Comparison of ENCODE assay signal across 26 cellular contexts in genomic region chr19:16360738-16361137, GRCh38. TPM values are rescaled to one million over a fixed set of nuclear protein-coding genes. Genes with fewer than 3 reads are reported as not detected.
DNase-seq lines count a peak whose midpoint lies in the region; ATAC-seq and TF ChIP-seq lines count a peak whose summit lies in the region.
"Had no signal": no experiment of that assay in that cellular context is flagged by ENCODE, and none has a peak within 500 bp of the region (broad histone marks: within the 10 kb centered on the region; RNA-seq: fewer than 3 reads in every experiment).

No MANE protein-coding gene starts in this region.

- H3K9me3 ChIP-seq in T-helper 17 cell (ENCODE audit: control insufficient read depth, low read length, poor library complexity, severe bottlenecking): no peaks in the 10 kb centered on the region
- no peaks in the 10 kb centered on the region for H3K9me3 ChIP-seq in mesenchymal stem cell (ENCODE audit: control insufficient read depth, low read length)
- H3K9me3 ChIP-seq: ascending aorta, right lobe of liver had no signal

- H3K27ac Mint-ChIP-seq in activated naive CD8-positive, alpha-beta T cell treated with anti-CD3 and anti-CD28 coated beads, Interleukin-2, amount 10 ng/mL, durations not matched to agents 7 days and 5 days: peak overlapping the region; percentile 70
- no peak overlapping the region for H3K27ac Mint-ChIP-seq in activated naive CD8-positive, alpha-beta T cell treated with anti-CD3 and anti-CD28 coated beads, Interleukin-2, amount 50 U/mL, for 24 hours
- H3K27ac Mint-ChIP-seq in T-helper 17 cell: no peak overlapping the region
- no peak overlapping the region for H3K27ac Mint-ChIP-seq in Calu3 (ENCODE audit: unreplicated experiment)

- no peak overlapping the region for H2BK15ac ChIP-seq in mesenchymal stem cell (ENCODE audit: low read depth, poor library complexity, severe bottlenecking)

- peaks cover 12% of the 10 kb centered on the region for H3K79me1 ChIP-seq in mesenchymal stem cell (replicated peaks; ENCODE audit: low read length, poor library complexity, severe bottlenecking)

- H3K4me2 ChIP-seq in mesenchymal stem cell (ENCODE audit: low read length, poor library complexity, severe bottlenecking): no peak overlapping the region
- H3K4me2 ChIP-seq: hepatocyte had no signal

- peaks cover 48% of the 10 kb centered on the region for H3K4me1 Mint-ChIP-seq in activated naive CD8-positive, alpha-beta T cell treated with anti-CD3 and anti-CD28 coated beads, Interleukin-2, amount 10 ng/mL, durations not matched to agents 7 days and 5 days
- H3K4me1 Mint-ChIP-seq in activated naive CD8-positive, alpha-beta T cell treated with anti-CD3 and anti-CD28 coated beads, Interleukin-2, amount 50 U/mL, for 24 hours: peaks cover 73% of the 10 kb centered on the region
- H3K4me1 Mint-ChIP-seq in T-helper 17 cell (peaks cover 59% of the 10 kb centered on the region), Calu3 (ENCODE audit: low read depth, unreplicated experiment) (peaks cover 12% of the 10 kb centered on the region)

- no peak overlapping the region for H2AFZ ChIP-seq in mesenchymal stem cell (ENCODE audit: low read depth, low read length)
- H2AFZ ChIP-seq: hepatocyte had no signal

- H3K14ac ChIP-seq in mesenchymal stem cell (ENCODE audit: low read length in 2 of 2): no peak overlapping the region

- no peak overlapping the region for H3K4ac ChIP-seq in mesenchymal stem cell (ENCODE audit: low read depth in 1 of 2, low read length in 2 of 2)

- H3K4me3 ChIP-seq in mesenchymal stem cell (ENCODE audit: insufficient read depth in 1 of 2, low read depth in 1 of 2, low read length in 2 of 2): peak overlapping the region in 1 of 2 experiments; percentile 36
- H3K4me3 ChIP-seq: ascending aorta, coronary artery, hepatocyte, right lobe of liver had no signal

- peaks cover 6% of the 10 kb centered on the region for H3K4me1 ChIP-seq in mesenchymal stem cell (ENCODE audit: control insufficient read depth, insufficient read depth, low read depth, low read length)
- H3K4me1 ChIP-seq: ascending aorta had no signal

- intact Hi-C loops in Calu3 (cut with micrococcal nuclease; ENCODE audit: unreplicated experiment): no loop called here

- no TSS peak for BruUV-seq in Calu3 (replicated peaks; lab: Mats Ljungman, UMichigan)

- no peak overlapping the region for H2AK5ac ChIP-seq in mesenchymal stem cell (ENCODE audit: low read length, severe bottlenecking)

- no peak for DNase-seq in activated naive CD8-positive, alpha-beta T cell treated with anti-CD3 and anti-CD28 coated beads, Interleukin-2, amount 10 ng/mL, durations not matched to agents 7 days and 5 days
- no peak for DNase-seq in activated naive CD8-positive, alpha-beta T cell treated with anti-CD3 and anti-CD28 coated beads, Interleukin-2, amount 50 U/mL, for 24 hours
- DNase-seq in T-helper 17 cell (no peak), mesenchymal stem cell (no peak), Kasumi-1 (lab: John Stamatoyannopoulos, UW) (no peak), hypothalamus (lab: John Stamatoyannopoulos, UW) (no peak), Calu3 (no peak)
- DNase-seq: activated CD4-positive, CD25-positive, alpha-beta regulatory T cell; activated naive CD4-positive, alpha-beta T cell treated with Interleukin-2 at 50 U/mL for 16 hours; activated T-cell treated with anti-CD3 and anti-CD28 coated beads, Interleukin-2, amount 50 U/mL, for 4 hours; C1 segment of cervical spinal cord; foreskin keratinocyte; left colon; NCI-H1092 treated with DMSO at 0.1 percent for 48 hours; NCI-H187; NCI-H2171; NCI-H510A treated with DMSO at 0.1 percent for 48 hours; posterior cingulate gyrus; right lobe of liver; stimulated activated CD4-positive, alpha-beta T cell treated with anti-CD3 and anti-CD28 coated beads, Interleukin-12 subunit alpha, Interleukin-12 subunit beta, amount 100 ng/mL, for 4 hours; stimulated activated CD4-positive, alpha-beta T cell treated with anti-CD3 and anti-CD28 coated beads, Interleukin-4, amount 100 ng/mL, for 1 hour had no signal

- no peaks in the 10 kb centered on the region for H3K9me3 Mint-ChIP-seq in activated naive CD8-positive, alpha-beta T cell treated with anti-CD3 and anti-CD28 coated beads, Interleukin-2, amount 10 ng/mL, durations not matched to agents 7 days and 5 days
- H3K9me3 Mint-ChIP-seq in activated naive CD8-positive, alpha-beta T cell treated with anti-CD3 and anti-CD28 coated beads, Interleukin-2, amount 50 U/mL, for 24 hours: no peaks in the 10 kb centered on the region
- no peaks in the 10 kb centered on the region for H3K9me3 Mint-ChIP-seq in Calu3 (ENCODE audit: low read depth, unreplicated experiment)
- H3K9me3 Mint-ChIP-seq: activated T-cell treated with anti-CD3 and anti-CD28 coated beads, Interleukin-2, amount 50 U/mL, for 4 hours had no signal

- H2BK5ac ChIP-seq in mesenchymal stem cell (ENCODE audit: low read depth, low read length, poor library complexity, severe bottlenecking): no peak overlapping the region

- peaks cover 23% of the 10 kb centered on the region for H3K36me3 Mint-ChIP-seq in activated naive CD8-positive, alpha-beta T cell treated with anti-CD3 and anti-CD28 coated beads, Interleukin-2, amount 10 ng/mL, durations not matched to agents 7 days and 5 days
- peaks cover 14% of the 10 kb centered on the region for H3K36me3 Mint-ChIP-seq in activated naive CD8-positive, alpha-beta T cell treated with anti-CD3 and anti-CD28 coated beads, Interleukin-2, amount 50 U/mL, for 24 hours (ENCODE audit: low read depth)
- H3K36me3 Mint-ChIP-seq in T-helper 17 cell (ENCODE audit: low read depth) (no peaks in the 10 kb centered on the region), Calu3 (ENCODE audit: insufficient read depth, unreplicated experiment) (peaks cover 11% of the 10 kb centered on the region)

- no peak overlapping the region for H4K91ac ChIP-seq in mesenchymal stem cell (ENCODE audit: low read length)

- no peak overlapping the region for H2BK12ac ChIP-seq in mesenchymal stem cell (ENCODE audit: low read length in 2 of 2)

- POLR2A ChIA-PET in activated naive CD8-positive, alpha-beta T cell treated with anti-CD3 and anti-CD28 coated beads, Interleukin-2, amount 10 ng/mL, durations not matched to agents 7 days and 5 days (lab: Charles Lee): interaction anchor here (0.8 to 19.3 kb wide), 5 partner anchors 10 to 216 kb away, joined by 4 to 532 read pairs (median 8); partner anchors contain the start of gene KLF2

- H3K9ac ChIP-seq in mesenchymal stem cell (ENCODE audit: low read length): peak overlapping the region; percentile 19

- no peak overlapping the region for H3K18ac ChIP-seq in mesenchymal stem cell (ENCODE audit: low read depth in 1 of 2, low read length in 2 of 2)

- 91% methylated on average over 10 of the region's 10 CpGs for WGBS in mesenchymal stem cell

- TF ChIP-seq CTCF in Calu3 (IDR thresholded peaks at IDR 0.05; ENCODE audit: unreplicated experiment): no peak

- H3K27me3 ChIP-seq in mesenchymal stem cell (ENCODE audit: control insufficient read depth in 1 of 2, insufficient read depth in 1 of 2, low read length in 2 of 2): no peaks in the 10 kb centered on the region
- H3K27me3 ChIP-seq: ascending aorta, foreskin keratinocyte, hepatocyte, right lobe of liver had no signal

- H3K4me3 Mint-ChIP-seq in activated naive CD8-positive, alpha-beta T cell treated with anti-CD3 and anti-CD28 coated beads, Interleukin-2, amount 10 ng/mL, durations not matched to agents 7 days and 5 days: peak overlapping the region; percentile 57
- no peak overlapping the region for H3K4me3 Mint-ChIP-seq in activated naive CD8-positive, alpha-beta T cell treated with anti-CD3 and anti-CD28 coated beads, Interleukin-2, amount 50 U/mL, for 24 hours
- H3K4me3 Mint-ChIP-seq in T-helper 17 cell (peak overlapping the region; percentile 83), Calu3 (ENCODE audit: low read depth, unreplicated experiment) (no peak overlapping the region)

- H3K27me3 Mint-ChIP-seq in activated naive CD8-positive, alpha-beta T cell treated with anti-CD3 and anti-CD28 coated beads, Interleukin-2, amount 10 ng/mL, durations not matched to agents 7 days and 5 days: peaks cover 20% of the 10 kb centered on the region
- peaks cover 6% of the 10 kb centered on the region for H3K27me3 Mint-ChIP-seq in activated naive CD8-positive, alpha-beta T cell treated with anti-CD3 and anti-CD28 coated beads, Interleukin-2, amount 50 U/mL, for 24 hours
- H3K27me3 Mint-ChIP-seq in T-helper 17 cell (no peaks in the 10 kb centered on the region), Calu3 (ENCODE audit: unreplicated experiment) (no peaks in the 10 kb centered on the region)

- no peak overlapping the region for H3K23ac ChIP-seq in mesenchymal stem cell (ENCODE audit: low read length in 2 of 2)

- peak; percentile 32 for ATAC-seq in activated naive CD8-positive, alpha-beta T cell treated with anti-CD3 and anti-CD28 coated beads, Interleukin-2, amount 10 ng/mL, durations not matched to agents 7 days and 5 days (ENCODE audit: low read depth)
- no peak for ATAC-seq in activated naive CD8-positive, alpha-beta T cell treated with anti-CD3 and anti-CD28 coated beads, Interleukin-2, amount 50 U/mL, for 24 hours
- ATAC-seq in T-helper 17 cell (no peak), GM21526 (IDR thresholded peaks at IDR 0.05; ENCODE audit: low FRiP score, unreplicated experiment) (no peak)
- ATAC-seq: foreskin keratinocyte, left colon, right lobe of liver, Right ventricle myocardium inferior had no signal

- no peak overlapping the region for H2BK120ac ChIP-seq in mesenchymal stem cell (ENCODE audit: low read depth, low read length)

- H4K8ac ChIP-seq in mesenchymal stem cell (ENCODE audit: low read length): no peak overlapping the region

- CTCF ChIA-PET in Calu3 (lab: Charles Lee): no interaction called here

- H3K27ac ChIP-seq in mesenchymal stem cell (ENCODE audit: low read length, poor library complexity, severe bottlenecking): no peak overlapping the region
- H3K27ac ChIP-seq: ascending aorta, coronary artery, foreskin keratinocyte, hepatocyte, right lobe of liver had no signal

- H3K36me3 ChIP-seq in mesenchymal stem cell (ENCODE audit: control insufficient read depth in 1 of 2, insufficient read depth in 2 of 2, low read depth in 1 of 2, low read length in 2 of 2): peaks cover 20 to 67% of the 10 kb centered on the region in 2 experiments
- H3K36me3 ChIP-seq: right lobe of liver had no signal

RNA-seq across cellular contexts. Expression of gene KLF2, which starts 36.1 kb away (rescaled TPM):
- total RNA-seq in activated naive CD8-positive, alpha-beta T cell treated with anti-CD3 and anti-CD28 coated beads, Interleukin-2, amount 10 ng/mL, durations not matched to agents 7 days and 5 days: 100 to 1,000 TPM; 172 to 193 TPM
- total RNA-seq in T-helper 17 cell (100 to 1,000 TPM; 465 to 578 TPM), Calu3 (2022) (2.5 and 5.0 TPM in 2 replicates)
- 39.9 TPM for polyA plus RNA-seq in mesenchymal stem cell (2013, experiment 1 of 2)
- 38.0 TPM for polyA plus RNA-seq in mesenchymal stem cell (2013, experiment 2 of 2)

Comparison
In these comparisons a context has a peak if more than half of its experiments do, and no peak if none do; other contexts are left out.
1. H3K4me3 Mint-ChIP-seq: peak in activated naive CD8-positive, alpha-beta T cell treated with anti-CD3 and anti-CD28 coated beads, Interleukin-2, amount 10 ng/mL, durations not matched to agents 7 days and 5 days (single experiment) and T-helper 17 cell (single experiment); none in activated naive CD8-positive, alpha-beta T cell treated with anti-CD3 and anti-CD28 coated beads, Interleukin-2, amount 50 U/mL, for 24 hours (single experiment) and Calu3 (single experiment).
2. RNA of gene KLF2, which starts 36.1 kb away (total RNA-seq): 465 to 578 TPM in T-helper 17 cell and 172 to 193 TPM in activated naive CD8-positive, alpha-beta T cell treated with anti-CD3 and anti-CD28 coated beads, Interleukin-2, amount 10 ng/mL, durations not matched to agents 7 days and 5 days; 2.5 to 5.0 TPM in Calu3; every median in the first group is over 10 times any median in the second.